In the genomic region with DNA sequence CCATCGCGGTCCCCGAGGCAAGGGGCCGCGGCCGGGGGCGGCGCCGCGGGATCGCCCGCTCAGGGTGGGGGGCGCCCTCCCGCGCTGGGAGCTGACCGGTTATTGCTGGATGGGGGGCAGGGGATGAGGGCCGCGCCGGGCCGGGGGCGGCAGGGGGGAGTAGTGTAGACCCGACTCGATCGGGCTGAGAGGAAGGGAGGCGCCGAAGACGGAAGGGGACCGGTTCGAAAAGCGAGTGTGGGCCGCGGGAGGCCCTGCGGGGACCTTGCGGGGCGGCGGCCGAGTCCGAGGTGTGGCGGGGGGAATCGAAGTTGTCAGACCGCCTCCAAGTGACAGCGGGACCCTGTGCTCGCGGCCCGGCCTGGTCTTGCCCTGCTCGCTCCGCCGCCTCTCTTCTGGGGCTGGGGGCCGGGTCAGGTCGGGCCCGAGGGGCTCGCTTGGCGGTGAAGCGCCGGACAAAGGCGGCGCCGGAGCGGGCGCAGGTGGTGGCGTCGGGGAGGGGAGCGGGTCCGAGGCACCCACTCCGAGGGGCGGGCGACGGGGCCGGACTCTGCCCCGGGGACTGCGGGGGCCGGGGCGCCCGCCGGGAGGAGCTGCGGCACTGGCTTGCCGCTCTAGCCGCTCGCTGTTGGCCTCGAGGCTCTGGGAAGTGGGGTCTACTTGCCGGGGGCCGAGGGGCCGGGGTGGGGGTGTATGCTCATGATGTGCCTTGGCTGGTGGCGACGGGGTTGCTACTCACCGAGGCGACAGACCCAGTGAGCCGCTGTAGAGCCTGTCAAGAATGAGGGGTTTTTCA, we compare ENCODE assay signal across 1 cellular context.
TF ChIP-seq lines count a peak whose summit lies in the region.

No MANE protein-coding gene starts in this region.

TF ChIP-seq in IMR-90, 13 proteins besides CTCF, POLR2A, EP300 and RAD21 (continued from another document):
- TF ChIP-seq, protein P1, sequence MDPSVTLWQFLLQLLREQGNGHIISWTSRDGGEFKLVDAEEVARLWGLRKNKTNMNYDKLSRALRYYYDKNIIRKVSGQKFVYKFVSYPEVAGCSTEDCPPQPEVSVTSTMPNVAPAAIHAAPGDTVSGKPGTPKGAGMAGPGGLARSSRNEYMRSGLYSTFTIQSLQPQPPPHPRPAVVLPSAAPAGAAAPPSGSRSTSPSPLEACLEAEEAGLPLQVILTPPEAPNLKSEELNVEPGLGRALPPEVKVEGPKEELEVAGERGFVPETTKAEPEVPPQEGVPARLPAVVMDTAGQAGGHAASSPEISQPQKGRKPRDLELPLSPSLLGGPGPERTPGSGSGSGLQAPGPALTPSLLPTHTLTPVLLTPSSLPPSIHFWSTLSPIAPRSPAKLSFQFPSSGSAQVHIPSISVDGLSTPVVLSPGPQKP (IDR thresholded peaks at IDR 0.05; ENCODE audit: borderline replicate concordance, low read depth, low read length), result no peak
- no peak for TF ChIP-seq FOS (IDR thresholded peaks at IDR 0.05; ENCODE audit: low read depth, low read length)
- TF ChIP-seq, protein P2, sequence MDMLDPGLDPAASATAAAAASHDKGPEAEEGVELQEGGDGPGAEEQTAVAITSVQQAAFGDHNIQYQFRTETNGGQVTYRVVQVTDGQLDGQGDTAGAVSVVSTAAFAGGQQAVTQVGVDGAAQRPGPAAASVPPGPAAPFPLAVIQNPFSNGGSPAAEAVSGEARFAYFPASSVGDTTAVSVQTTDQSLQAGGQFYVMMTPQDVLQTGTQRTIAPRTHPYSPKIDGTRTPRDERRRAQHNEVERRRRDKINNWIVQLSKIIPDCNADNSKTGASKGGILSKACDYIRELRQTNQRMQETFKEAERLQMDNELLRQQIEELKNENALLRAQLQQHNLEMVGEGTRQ (IDR thresholded peaks at IDR 0.05; ENCODE audit: low read depth, low read length), result no peak
- TF ChIP-seq BHLHE40 (IDR thresholded peaks at IDR 0.05; ENCODE audit: low read depth, low read length), result no peak
- no peak for TF ChIP-seq CHD1 (IDR thresholded peaks at IDR 0.05; ENCODE audit: low read depth, low read length)
- TF ChIP-seq RFX5 (IDR thresholded peaks at IDR 0.05; ENCODE audit: low read depth, low read length), result no peak
- no peak for TF ChIP-seq CEBPB (IDR thresholded peaks at IDR 0.05; ENCODE audit: low read depth, low read length)
- TF ChIP-seq SMC3 (IDR thresholded peaks at IDR 0.05; ENCODE audit: low read depth, low read length), result no peak
- no peak for TF ChIP-seq NFE2L2 (IDR thresholded peaks at IDR 0.05; ENCODE audit: low read depth, low read length)
- TF ChIP-seq RCOR1 (IDR thresholded peaks at IDR 0.05; ENCODE audit: insufficient replicate concordance, low read length), result no peak
- no peak for TF ChIP-seq MAZ (IDR thresholded peaks at IDR 0.05; ENCODE audit: borderline replicate concordance, low read depth, low read length)
- TF ChIP-seq MAFK (IDR thresholded peaks at IDR 0.05; ENCODE audit: low read depth, low read length), result no peak
